1 cellular context compared by ENCODE assay signal in the genomic region with DNA sequence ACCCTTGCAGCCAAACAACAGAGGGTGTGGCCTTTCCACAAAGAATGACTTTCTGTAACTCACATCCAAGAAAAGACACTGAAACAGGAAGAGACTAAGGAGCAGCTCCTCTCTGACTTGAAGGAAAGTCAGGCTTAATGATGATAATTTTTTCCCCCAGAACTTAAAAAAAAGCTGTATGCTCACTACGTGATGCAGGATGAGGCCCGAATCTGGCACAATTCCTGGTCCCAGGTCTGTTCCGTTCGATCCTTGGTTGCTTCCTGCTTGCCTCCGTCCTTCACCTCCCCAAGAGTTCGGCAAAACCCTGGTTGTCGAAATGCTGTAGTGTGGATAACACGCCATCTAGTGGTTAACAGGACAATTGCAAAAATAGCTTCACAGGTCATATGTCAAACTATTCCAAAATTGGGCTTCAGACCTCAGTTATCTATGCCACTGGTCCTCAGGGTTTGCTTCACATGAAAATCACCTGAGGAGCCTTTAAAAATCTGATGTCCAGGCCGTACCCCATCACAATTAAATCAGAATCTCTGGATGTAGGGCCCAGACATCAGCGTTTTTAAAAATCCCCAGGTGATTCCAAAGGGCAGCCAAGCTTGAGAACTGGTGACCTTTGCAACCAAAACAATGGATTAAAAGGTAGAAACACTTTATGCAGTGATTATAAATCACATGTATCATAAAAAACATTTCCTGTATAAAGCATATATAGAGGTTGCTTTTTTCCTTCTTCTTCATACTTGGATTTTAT.
TF ChIP-seq lines count a peak whose summit lies in the region.

No MANE protein-coding gene starts in this region.

TF ChIP-seq in GM12878, 131 proteins besides CTCF, POLR2A, EP300 and RAD21 (continued from another document):
- TF ChIP-seq ZBTB33 (IDR thresholded peaks at IDR 0.05) (no peak), YY1 (IDR thresholded peaks at IDR 0.05; ENCODE audit: low read depth, low read length) (peak; percentile 71; the same call in 1 of the 2 replicates), BHLHE40 (IDR thresholded peaks at IDR 0.05; ENCODE audit: borderline replicate concordance in 1 of 2, low read depth in 2 of 2, low read length in 1 of 2) (peak in 1 of 2 experiments; percentile 42; a peak in 1 of 4 replicates), HDGF (IDR thresholded peaks at IDR 0.05) (no peak), SUPT20H (IDR thresholded peaks at IDR 0.05; ENCODE audit: borderline replicate concordance, control insufficient read depth, low read depth, low read length) (no peak), NR2F1 (conservative IDR thresholded peaks at IDR 0.05) (peak; percentile 93), RELB (IDR thresholded peaks at IDR 0.05; ENCODE audit: low read depth) (peak; percentile 61; the same call in 1 of the 2 replicates), SKIL (IDR thresholded peaks at IDR 0.05; ENCODE audit: low read depth, poor library complexity, severe bottlenecking) (peak; percentile 39), IKZF1 (conservative IDR thresholded peaks at IDR 0.05) (peak; percentile 82), TAF1 (IDR thresholded peaks at IDR 0.05; ENCODE audit: borderline replicate concordance, low read depth, low read length) (0 out of 2 replicates have a peak, but pooled peaks have one; percentile 27), MEF2B (IDR thresholded peaks at IDR 0.05; ENCODE audit: partially characterized antibody, poor library complexity, severe bottlenecking) (peak; percentile 20), RUNX3 (IDR thresholded peaks at IDR 0.05; ENCODE audit: low read length) (peak; percentile 48; the same call in 1 of the 2 replicates), IKZF2 (IDR thresholded peaks at IDR 0.05) (peak; percentile 81 to 83), SMARCA5 (IDR thresholded peaks at IDR 0.05) (peak; percentile 52; the same call in 1 of the 2 replicates), ZNF687 (IDR thresholded peaks at IDR 0.05) (peak; percentile 37; the same call in 1 of the 2 replicates), CHD2 (IDR thresholded peaks at IDR 0.05; ENCODE audit: borderline replicate concordance, low read depth, low read length) (no peak), SP1 (IDR thresholded peaks at IDR 0.05; ENCODE audit: low read depth, low read length) (peak; percentile 30), ZNF24 (IDR thresholded peaks at IDR 0.05) (0 out of 2 replicates have a peak, but pooled peaks have one; percentile 43), HDAC2 (IDR thresholded peaks at IDR 0.05) (no peak), POLR2AphosphoS2 (IDR thresholded peaks at IDR 0.05; ENCODE audit: low read depth, low read length) (no peak), PAX8 (IDR thresholded peaks at IDR 0.05) (no peak), NFYA (IDR thresholded peaks at IDR 0.05; ENCODE audit: borderline replicate concordance, low read depth, low read length) (no peak), FOXK2 (IDR thresholded peaks at IDR 0.05) (no peak), RBBP5 (conservative IDR thresholded peaks at IDR 0.05) (no peak), STAT1 (conservative IDR thresholded peaks at IDR 0.05) (0 out of 2 replicates have a peak, but pooled peaks have one; percentile 62), EED (IDR thresholded peaks at IDR 0.05; ENCODE audit: low read depth) (peak; percentile 77), ZNF217 (IDR thresholded peaks at IDR 0.05) (no peak), SREBF2 (IDR thresholded peaks at IDR 0.05; ENCODE audit: low read length) (no peak), ZNF592 (IDR thresholded peaks at IDR 0.05) (peak; percentile 69; the same call in 1 of the 2 replicates), POLR2AphosphoS5 (IDR thresholded peaks at IDR 0.05; ENCODE audit: low read length) (no peak), NBN (IDR thresholded peaks at IDR 0.05) (peak; percentile 38; the same call in 1 of the 2 replicates), SMC3 (IDR thresholded peaks at IDR 0.05; ENCODE audit: borderline replicate concordance, low read length) (peak; percentile 91), ATF7 (IDR thresholded peaks at IDR 0.05; ENCODE audit: low read depth) (no peak; the same call in 1 of the 2 replicates), HSF1 (IDR thresholded peaks at IDR 0.05; ENCODE audit: low read depth, low read length) (no peak)
- TF ChIP-seq, protein P1, sequence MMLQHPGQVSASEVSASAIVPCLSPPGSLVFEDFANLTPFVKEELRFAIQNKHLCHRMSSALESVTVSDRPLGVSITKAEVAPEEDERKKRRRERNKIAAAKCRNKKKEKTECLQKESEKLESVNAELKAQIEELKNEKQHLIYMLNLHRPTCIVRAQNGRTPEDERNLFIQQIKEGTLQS (IDR thresholded peaks at IDR 0.05; ENCODE audit: borderline replicate concordance, extremely low read depth, low read depth, low read length) = no peak
- TF ChIP-seq, protein P2, sequence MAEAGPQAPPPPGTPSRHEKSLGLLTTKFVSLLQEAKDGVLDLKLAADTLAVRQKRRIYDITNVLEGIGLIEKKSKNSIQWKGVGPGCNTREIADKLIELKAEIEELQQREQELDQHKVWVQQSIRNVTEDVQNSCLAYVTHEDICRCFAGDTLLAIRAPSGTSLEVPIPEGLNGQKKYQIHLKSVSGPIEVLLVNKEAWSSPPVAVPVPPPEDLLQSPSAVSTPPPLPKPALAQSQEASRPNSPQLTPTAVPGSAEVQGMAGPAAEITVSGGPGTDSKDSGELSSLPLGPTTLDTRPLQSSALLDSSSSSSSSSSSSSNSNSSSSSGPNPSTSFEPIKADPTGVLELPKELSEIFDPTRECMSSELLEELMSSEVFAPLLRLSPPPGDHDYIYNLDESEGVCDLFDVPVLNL (IDR thresholded peaks at IDR 0.05; ENCODE audit: low read depth, low read length) = no peak
TF ChIP-seq in GM12878: peak in this region for 19.
